ENCODE assay signal across 8 cellular contexts in genomic region chr15:41930221-41930866, GRCh38. TPM values are rescaled to one million over a fixed set of nuclear protein-coding genes. Genes with fewer than 3 reads are reported as not detected.
DNase-seq lines count a peak whose midpoint lies in the region; ATAC-seq and TF ChIP-seq lines count a peak whose summit lies in the region.

No MANE protein-coding gene starts in this region.

- TF ChIP-seq EP300 in tibial nerve (IDR thresholded peaks at IDR 0.05): peak in 1 of 2 donors; percentile 66

- peak overlapping the region; percentile 13 to 79 (median 42) for H3K27ac ChIP-seq in tibial nerve

- H3K27me3 ChIP-seq in adipocyte (replicated peaks; ENCODE audit: control insufficient read depth, insufficient read depth, low read length) (no peaks in the 10 kb centered on the region), tibial nerve (no peaks in the 10 kb centered on the region)

- H3K36me3 ChIP-seq in adipocyte (ENCODE audit: control insufficient read depth, insufficient read depth, low read length, severe bottlenecking) (no peaks in the 10 kb centered on the region), tibial nerve (no peaks in the 10 kb centered on the region)

- POLR2A ChIA-PET in HEK293T (lab: Yijun Ruan, JAX): interaction anchor here (0.7 kb wide), 1 partner anchor 102 kb away, joined by 3 read pairs; no protein-coding TSS in a partner anchor

- 24 to 29% methylated on average over 8 of the region's 8 CpGs for WGBS in tibial nerve, 2 donors

- CTCF ChIA-PET in HEK293T (lab: Yijun Ruan, JAX): no interaction called here

- H3K4me1 ChIP-seq in adipocyte (ENCODE audit: control insufficient read depth, insufficient read depth, low read length) (peaks cover 63% of the 10 kb centered on the region), tibial nerve (peaks cover 0 to 88% (median 43%) of the 10 kb centered on the region in 4 donors)

- peak overlapping the region; percentile 5 for H3K9ac ChIP-seq in adipocyte (ENCODE audit: low read length)

- peak; percentile 25 for DNase-seq in HK-2 (ENCODE audit: unreplicated experiment)
- DNase-seq in adipocyte (ENCODE audit: low read depth): peak; percentile 83
- peak; percentile 94 for DNase-seq in hepatic stellate cell (ENCODE audit: low spot score)
- peak in 1 of 2 donors; percentile 52 for DNase-seq in tibial nerve (ENCODE audit: low spot score in 2 of 2)
- no peak for DNase-seq in HEK293T (ENCODE audit: extremely low spot score)
- DNase-seq in mesenteric fat pad (ENCODE audit: low spot score): no peak

- no peak for ATAC-seq in GM18505 (IDR thresholded peaks at IDR 0.05; ENCODE audit: unreplicated experiment)
- no peak for ATAC-seq in GM21737 (IDR thresholded peaks at IDR 0.05; ENCODE audit: unreplicated experiment)

- peak in 3 of 5 experiments; percentile 18 to 41 (median 20) for TF ChIP-seq CTCF in tibial nerve (IDR thresholded peaks at IDR 0.05)

- H3K4me3 ChIP-seq in adipocyte (ENCODE audit: low read length) (no peak overlapping the region), tibial nerve (no peak overlapping the region)

- TF ChIP-seq POLR2A in tibial nerve (IDR thresholded peaks at IDR 0.05): no peak
- no peak for TF ChIP-seq POLR2A in GM18505 (IDR thresholded peaks at IDR 0.05; ENCODE audit: borderline replicate concordance, extremely low read depth, insufficient read depth, insufficient read length)

- H3K9me3 ChIP-seq in adipocyte (ENCODE audit: control insufficient read depth, low read length) (no peaks in the 10 kb centered on the region), tibial nerve (no peaks in the 10 kb centered on the region)

TF ChIP-seq in HEK293T, 16 proteins besides CTCF, POLR2A, EP300 and RAD21:
- TF ChIP-seq BHLHE40 (IDR thresholded peaks at IDR 0.05; ENCODE audit: borderline replicate concordance) (no peak), SUZ12 (IDR thresholded peaks at IDR 0.05) (no peak), FOXM1 (IDR thresholded peaks at IDR 0.05; ENCODE audit: borderline replicate concordance) (no peak), L3MBTL2 (conservative IDR thresholded peaks at IDR 0.05) (no peak), ARNT (IDR thresholded peaks at IDR 0.05) (no peak), TARDBP (IDR thresholded peaks at IDR 0.05) (no peak), ZNF384 (IDR thresholded peaks at IDR 0.05) (no peak), CTBP1 (IDR thresholded peaks at IDR 0.05; ENCODE audit: borderline replicate concordance) (no peak), ELF4 (IDR thresholded peaks at IDR 0.05) (no peak), NFRKB (IDR thresholded peaks at IDR 0.05) (no peak), SP1 (IDR thresholded peaks at IDR 0.05) (no peak), HDGF (IDR thresholded peaks at IDR 0.05; ENCODE audit: borderline replicate concordance) (no peak)

RNA-seq across cellular contexts. Expression of gene SPTBN5, which starts 36.5 kb away (rescaled TPM):
- 10 to 100 TPM; 16.5 to 34.5 (median 19.9) TPM for total RNA-seq in tibial nerve
- 1.6 TPM for total RNA-seq in mesenteric fat pad

RNA-seq across cellular contexts. Expression of gene EHD4, which starts 42.0 kb away (rescaled TPM):
- total RNA-seq in tibial nerve (10 to 100 TPM; 13.2 to 31.5 (median 22.0) TPM), mesenteric fat pad (35.7 TPM)

Comparison
In these comparisons a context has a peak if more than half of its experiments do, and no peak if none do; other contexts are left out.
1. DNase-seq: peak in HK-2 (single experiment), adipocyte (single experiment) and hepatic stellate cell (single experiment); none in HEK293T (single experiment) and mesenteric fat pad (single experiment).